In genomic region chr22:50249382-50250248, GRCh38 we compare ENCODE assay signal across 1 cellular context.
TF ChIP-seq lines count a peak whose summit lies in the region.

No MANE protein-coding gene starts in this region.

TF ChIP-seq in A549, 52 proteins besides CTCF, POLR2A, EP300 and RAD21 (continued from another document):
- no peak for TF ChIP-seq ZC3H11A (IDR thresholded peaks at IDR 0.05)
- TF ChIP-seq MYC (IDR thresholded peaks at IDR 0.05; ENCODE audit: borderline replicate concordance, low read length), result no peak
- TF ChIP-seq CHD4 (IDR thresholded peaks at IDR 0.05; ENCODE audit: borderline replicate concordance), result no peak
- no peak for TF ChIP-seq MAFK (IDR thresholded peaks at IDR 0.05; ENCODE audit: partially characterized antibody)
- TF ChIP-seq KDM1A (IDR thresholded peaks at IDR 0.05; ENCODE audit: low read depth), result no peak
- no peak for TF ChIP-seq BHLHE40 (IDR thresholded peaks at IDR 0.05; ENCODE audit: low read depth, low read length)
- no peak for TF ChIP-seq HEYL (CRISPR knock-in tag; IDR thresholded peaks at IDR 0.05)
- TF ChIP-seq ATOH8 (CRISPR knock-in tag; IDR thresholded peaks at IDR 0.05; ENCODE audit: low read depth), result no peak
- no peak for TF ChIP-seq E2F6 (IDR thresholded peaks at IDR 0.05; ENCODE audit: borderline replicate concordance, low read depth)
- TF ChIP-seq SMC3 (IDR thresholded peaks at IDR 0.05), result no peak
TF ChIP-seq in A549: peak in this region for 0.
